ENCODE assay signal across 13 cellular contexts in the genomic region with DNA sequence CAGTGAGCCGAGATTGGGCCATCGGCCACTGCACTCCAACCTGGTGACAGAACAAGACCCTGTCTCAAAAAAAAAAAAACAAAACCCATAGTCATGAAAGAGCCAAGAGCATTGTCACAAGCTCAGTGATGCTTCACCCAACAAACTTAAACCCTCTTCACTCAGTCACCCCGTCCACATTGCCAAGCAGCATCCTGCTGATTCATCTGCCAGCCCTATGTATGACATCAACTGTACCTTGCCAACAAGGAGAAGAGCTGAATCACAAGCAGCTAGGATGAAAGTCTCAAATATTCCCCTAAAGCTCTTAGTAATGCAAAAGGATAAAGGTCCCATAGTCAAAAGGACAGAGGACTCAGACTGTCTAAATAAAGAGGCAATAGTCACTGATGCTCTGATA.
DNase-seq lines count a peak whose midpoint lies in the region.
"Had no signal": no experiment of that assay in that cellular context is flagged by ENCODE, and none has a peak within 500 bp of the region (broad histone marks: within the 10 kb centered on the region; RNA-seq: fewer than 3 reads in every experiment).

No MANE protein-coding gene starts in this region.

- H3K27me3 ChIP-seq in CD8-positive, alpha-beta memory T cell (ENCODE audit: insufficient read depth, low read length, poor library complexity, severe bottlenecking) = no peaks in the 10 kb centered on the region
- H3K27me3 ChIP-seq in CD4-positive, alpha-beta memory T cell (ENCODE audit: insufficient read depth, low read length) = no peaks in the 10 kb centered on the region
- H3K27me3 ChIP-seq: ascending aorta, sigmoid colon, upper lobe of left lung had no signal

- no peak overlapping the region for H3K4me3 ChIP-seq in CD8-positive, alpha-beta memory T cell (ENCODE audit: low read length)
- H3K4me3 ChIP-seq in CD4-positive, alpha-beta memory T cell (ENCODE audit: low read length in 2 of 2) = no peak overlapping the region
- H3K4me3 ChIP-seq: ascending aorta, GM23338, sigmoid colon, upper lobe of left lung had no signal

- peaks cover 8% of the 10 kb centered on the region for H3K4me1 Mint-ChIP-seq in activated T-cell treated with anti-CD3 and anti-CD28 coated beads, Interleukin-2, amount 50 U/mL, for 24 hours (ENCODE audit: low read depth)
- no peaks in the 10 kb centered on the region for H3K4me1 Mint-ChIP-seq in CD8-positive, alpha-beta memory T cell
- no peaks in the 10 kb centered on the region for H3K4me1 Mint-ChIP-seq in CD4-positive, alpha-beta memory T cell
- H3K4me1 Mint-ChIP-seq: T-helper 17 cell had no signal

- H3K4me1 ChIP-seq in CD8-positive, alpha-beta memory T cell (ENCODE audit: insufficient read depth, low read length) = no peaks in the 10 kb centered on the region
- no peaks in the 10 kb centered on the region for H3K4me1 ChIP-seq in CD4-positive, alpha-beta memory T cell (ENCODE audit: insufficient read depth, low read length)
- H3K4me1 ChIP-seq: ascending aorta, sigmoid colon, upper lobe of left lung had no signal

- H3K4me3 Mint-ChIP-seq in activated T-cell treated with anti-CD3 and anti-CD28 coated beads, Interleukin-2, amount 50 U/mL, for 24 hours = no peak overlapping the region
- no peak overlapping the region for H3K4me3 Mint-ChIP-seq in CD8-positive, alpha-beta memory T cell
- peak overlapping the region in 1 of 8 donors; percentile 41 for H3K4me3 Mint-ChIP-seq in CD4-positive, alpha-beta memory T cell
- H3K4me3 Mint-ChIP-seq: GM23338, T-helper 17 cell had no signal

- H3K9me3 Mint-ChIP-seq in activated T-cell treated with anti-CD3 and anti-CD28 coated beads, Interleukin-2, amount 50 U/mL, for 24 hours = peaks cover 9% of the 10 kb centered on the region
- peaks cover 0 to 9% (median 7%) of the 10 kb centered on the region in 5 donors for H3K9me3 Mint-ChIP-seq in CD8-positive, alpha-beta memory T cell
- peaks cover 0 to 13% (median 9%) of the 10 kb centered on the region in 8 donors for H3K9me3 Mint-ChIP-seq in CD4-positive, alpha-beta memory T cell

- peak overlapping the region; percentile 9 for H3K27ac Mint-ChIP-seq in activated T-cell treated with anti-CD3 and anti-CD28 coated beads, Interleukin-2, amount 50 U/mL, for 24 hours
- H3K27ac Mint-ChIP-seq in CD8-positive, alpha-beta memory T cell = no peak overlapping the region
- H3K27ac Mint-ChIP-seq in CD4-positive, alpha-beta memory T cell = no peak overlapping the region
- H3K27ac Mint-ChIP-seq: GM23338, T-helper 17 cell had no signal

- H3K27ac ChIP-seq in CD8-positive, alpha-beta memory T cell (ENCODE audit: low read depth, low read length) = no peak overlapping the region
- no peak overlapping the region for H3K27ac ChIP-seq in CD4-positive, alpha-beta memory T cell (ENCODE audit: low read depth, low read length)
- H3K27ac ChIP-seq: ascending aorta, sigmoid colon, upper lobe of left lung had no signal

- CTCF ChIA-PET in CD8-positive, alpha-beta memory T cell (lab: Charles Lee) = no interaction called here
- CTCF ChIA-PET in CD4-positive, alpha-beta memory T cell (lab: Charles Lee; ENCODE audit: partially characterized antibody) = no interaction called here

- H3K36me3 ChIP-seq in CD8-positive, alpha-beta memory T cell (ENCODE audit: insufficient read depth, low read length) = no peaks in the 10 kb centered on the region
- no peaks in the 10 kb centered on the region for H3K36me3 ChIP-seq in CD4-positive, alpha-beta memory T cell (ENCODE audit: insufficient read depth, low read length)
- H3K36me3 ChIP-seq: ascending aorta, sigmoid colon, upper lobe of left lung had no signal

- no peaks in the 10 kb centered on the region for H3K27me3 Mint-ChIP-seq in activated T-cell treated with anti-CD3 and anti-CD28 coated beads, Interleukin-2, amount 50 U/mL, for 24 hours
- no peaks in the 10 kb centered on the region for H3K27me3 Mint-ChIP-seq in CD8-positive, alpha-beta memory T cell
- peaks cover 0 to 1% of the 10 kb centered on the region in 2 donors for H3K27me3 Mint-ChIP-seq in CD4-positive, alpha-beta memory T cell
- H3K27me3 Mint-ChIP-seq: T-helper 17 cell had no signal

- intact Hi-C loops in CD4-positive, alpha-beta memory T cell (cut with micrococcal nuclease) = no loop called here

- no peaks in the 10 kb centered on the region for H3K9me3 ChIP-seq in CD8-positive, alpha-beta memory T cell (ENCODE audit: low read length)
- H3K9me3 ChIP-seq in CD4-positive, alpha-beta memory T cell (ENCODE audit: control insufficient read depth in 1 of 2, low read length in 2 of 2) = no peaks in the 10 kb centered on the region
- H3K9me3 ChIP-seq: ascending aorta, sigmoid colon, upper lobe of left lung had no signal

- DNase-seq in activated T-cell treated with anti-CD3 and anti-CD28 coated beads, Interleukin-2, amount 50 U/mL, for 24 hours = no peak
- no peak for DNase-seq in activated T-cell treated with anti-CD3 and anti-CD28 coated beads, Interleukin-2, amount 50 U/mL, for 48 hours
- peak; percentile 73 for DNase-seq in LHCN-M2 (ENCODE audit: low read depth)
- peak; percentile 16 for DNase-seq in cerebellar cortex (ENCODE audit: low spot score)
- DNase-seq in occipital lobe (lab: John Stamatoyannopoulos, UW) = peak; percentile 7
- DNase-seq in NCI-H1694 (lab: John Stamatoyannopoulos, UW) = no peak
- no peak for DNase-seq in CD8-positive, alpha-beta memory T cell
- no peak for DNase-seq in CD4-positive, alpha-beta memory T cell
- DNase-seq: sigmoid colon, T-helper 17 cell had no signal

- H3K36me3 Mint-ChIP-seq in activated T-cell treated with anti-CD3 and anti-CD28 coated beads, Interleukin-2, amount 50 U/mL, for 24 hours (ENCODE audit: low read depth) = peaks cover 8% of the 10 kb centered on the region
- H3K36me3 Mint-ChIP-seq in CD8-positive, alpha-beta memory T cell = peaks cover 3 to 11% (median 6%) of the 10 kb centered on the region in 3 donors
- peaks cover 0 to 14% of the 10 kb centered on the region in 2 donors for H3K36me3 Mint-ChIP-seq in CD4-positive, alpha-beta memory T cell

- POLR2A ChIA-PET in CD8-positive, alpha-beta memory T cell (lab: Charles Lee) = no interaction called here
- POLR2A ChIA-PET in CD4-positive, alpha-beta memory T cell (lab: Charles Lee; ENCODE audit: partially characterized antibody) = no interaction called here

Comparison
In these comparisons a context has a peak if more than half of its experiments do, and no peak if none do; other contexts are left out.
1. DNase-seq: peak in LHCN-M2 (single experiment), cerebellar cortex (single experiment) and occipital lobe (single experiment); none in activated T-cell treated with anti-CD3 and anti-CD28 coated beads, Interleukin-2, amount 50 U/mL, for 24 hours (single experiment), activated T-cell treated with anti-CD3 and anti-CD28 coated beads, Interleukin-2, amount 50 U/mL, for 48 hours (0 of 2), NCI-H1694 (single experiment), CD8-positive, alpha-beta memory T cell (0 of 5) and CD4-positive, alpha-beta memory T cell (0 of 5).